1 cellular context compared by ENCODE assay signal in the genomic region with DNA sequence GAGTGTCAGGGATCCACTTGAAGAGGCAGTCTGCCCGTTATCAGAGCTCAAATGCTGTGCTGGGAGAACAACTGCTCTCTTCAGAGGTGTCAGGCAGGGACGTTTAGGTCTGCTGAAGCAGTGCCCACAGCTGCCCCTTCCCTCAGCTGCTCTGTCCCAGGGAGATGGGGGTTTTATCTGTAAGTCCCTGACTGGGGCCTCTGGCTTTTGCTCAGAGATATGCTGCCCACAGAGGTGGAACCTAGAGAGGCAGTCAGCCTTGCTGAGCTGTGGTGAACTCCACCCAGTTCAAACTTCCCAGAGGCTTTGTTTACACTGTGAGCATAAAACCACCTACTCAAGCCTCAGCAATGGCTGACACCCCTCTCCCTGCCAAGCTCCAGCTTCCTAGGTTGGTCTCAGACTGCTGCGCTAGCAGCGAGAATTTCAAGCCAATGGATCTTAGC.
TF ChIP-seq lines count a peak whose summit lies in the region.

No MANE protein-coding gene starts in this region.

TF ChIP-seq in K562, 482 proteins besides CTCF, POLR2A, EP300 and RAD21 (continued from another document and continues in another):
- TF ChIP-seq, protein P1, sequence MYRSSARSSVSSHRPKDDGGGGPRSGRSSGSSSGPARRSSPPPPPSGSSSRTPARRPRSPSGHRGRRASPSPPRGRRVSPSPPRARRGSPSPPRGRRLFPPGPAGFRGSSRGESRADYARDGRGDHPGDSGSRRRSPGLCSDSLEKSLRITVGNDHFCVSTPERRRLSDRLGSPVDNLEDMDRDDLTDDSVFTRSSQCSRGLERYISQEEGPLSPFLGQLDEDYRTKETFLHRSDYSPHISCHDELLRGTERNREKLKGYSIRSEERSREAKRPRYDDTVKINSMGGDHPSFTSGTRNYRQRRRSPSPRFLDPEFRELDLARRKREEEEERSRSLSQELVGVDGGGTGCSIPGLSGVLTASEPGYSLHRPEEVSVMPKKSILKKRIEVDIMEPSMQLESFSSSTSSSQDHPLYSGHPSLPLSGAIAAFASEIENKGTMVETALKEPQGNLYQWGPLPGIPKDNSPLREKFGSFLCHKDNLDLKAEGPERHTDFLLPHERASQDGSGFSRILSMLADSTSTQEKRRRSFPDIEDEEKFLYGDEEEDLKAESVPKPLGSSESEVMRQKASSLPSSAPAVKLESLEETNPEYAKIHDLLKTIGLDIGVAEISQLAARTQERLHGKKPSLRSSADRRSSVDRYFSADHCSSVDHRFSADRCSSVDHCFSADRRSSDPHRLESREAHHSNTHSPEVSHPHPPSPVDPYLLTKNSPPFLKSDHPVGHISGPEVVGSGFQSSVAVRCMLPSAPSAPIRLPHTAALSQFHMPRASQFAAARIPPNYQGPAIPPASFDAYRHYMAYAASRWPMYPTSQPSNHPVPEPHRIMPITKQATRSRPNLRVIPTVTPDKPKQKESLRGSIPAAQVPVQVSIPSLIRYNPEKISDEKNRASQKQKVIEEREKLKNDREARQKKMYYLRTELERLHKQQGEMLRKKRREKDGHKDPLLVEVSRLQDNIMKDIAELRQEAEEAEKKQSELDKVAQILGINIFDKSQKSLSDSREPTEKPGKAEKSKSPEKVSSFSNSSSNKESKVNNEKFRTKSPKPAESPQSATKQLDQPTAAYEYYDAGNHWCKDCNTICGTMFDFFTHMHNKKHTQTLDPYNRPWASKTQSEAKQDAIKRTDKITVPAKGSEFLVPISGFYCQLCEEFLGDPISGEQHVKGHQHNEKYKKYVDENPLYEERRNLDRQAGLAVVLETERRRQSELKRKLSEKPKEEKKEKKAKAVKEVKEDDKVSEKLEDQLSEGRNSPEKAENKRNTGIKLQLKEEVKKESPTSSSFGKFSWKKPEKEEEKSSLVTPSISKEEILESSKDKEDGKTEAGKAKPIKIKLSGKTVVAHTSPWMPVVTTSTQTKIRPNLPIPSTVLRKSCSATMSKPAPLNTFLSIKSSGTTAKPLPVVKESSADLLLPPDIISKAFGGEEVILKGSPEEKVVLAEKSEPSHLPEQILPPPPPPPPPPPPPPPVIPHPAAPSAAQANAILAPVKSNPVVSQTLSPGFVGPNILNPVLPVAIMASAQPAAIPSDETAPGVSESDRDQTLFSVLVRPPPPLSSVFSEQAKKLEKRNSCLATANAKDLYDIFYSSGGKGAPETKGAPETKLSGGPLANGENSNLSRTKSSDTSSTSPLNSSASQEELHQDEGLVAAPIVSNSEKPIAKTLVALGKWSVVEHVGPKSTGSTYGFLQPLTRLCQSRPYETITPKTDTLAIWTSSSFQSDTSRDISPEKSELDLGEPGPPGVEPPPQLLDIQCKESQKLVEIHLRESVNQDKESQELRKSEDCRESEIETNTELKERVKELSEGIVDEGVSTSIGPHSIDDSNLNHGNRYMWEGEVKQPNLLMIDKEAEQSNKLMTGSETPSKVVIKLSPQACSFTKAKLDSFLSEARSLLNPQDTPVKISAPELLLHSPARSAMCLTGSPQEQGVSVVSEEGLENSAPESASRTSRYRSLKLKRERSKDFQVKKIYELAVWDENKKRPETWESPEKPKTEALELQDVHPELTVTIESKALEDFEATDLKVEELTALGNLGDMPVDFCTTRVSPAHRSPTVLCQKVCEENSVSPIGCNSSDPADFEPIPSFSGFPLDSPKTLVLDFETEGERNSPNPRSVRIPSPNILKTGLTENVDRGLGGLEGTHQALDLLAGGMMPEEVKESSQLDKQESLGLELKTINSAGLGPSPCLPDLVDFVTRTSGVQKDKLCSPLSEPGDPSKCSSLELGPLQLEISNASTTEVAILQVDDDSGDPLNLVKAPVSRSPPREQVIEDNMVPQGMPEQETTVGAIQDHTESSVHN (IDR thresholded peaks at IDR 0.05; ENCODE audit: borderline replicate concordance in 1 of 2, low read depth in 1 of 2) = no peak
- TF ChIP-seq ZSCAN29 (IDR thresholded peaks at IDR 0.05) = no peak
- TF ChIP-seq, protein P2, sequence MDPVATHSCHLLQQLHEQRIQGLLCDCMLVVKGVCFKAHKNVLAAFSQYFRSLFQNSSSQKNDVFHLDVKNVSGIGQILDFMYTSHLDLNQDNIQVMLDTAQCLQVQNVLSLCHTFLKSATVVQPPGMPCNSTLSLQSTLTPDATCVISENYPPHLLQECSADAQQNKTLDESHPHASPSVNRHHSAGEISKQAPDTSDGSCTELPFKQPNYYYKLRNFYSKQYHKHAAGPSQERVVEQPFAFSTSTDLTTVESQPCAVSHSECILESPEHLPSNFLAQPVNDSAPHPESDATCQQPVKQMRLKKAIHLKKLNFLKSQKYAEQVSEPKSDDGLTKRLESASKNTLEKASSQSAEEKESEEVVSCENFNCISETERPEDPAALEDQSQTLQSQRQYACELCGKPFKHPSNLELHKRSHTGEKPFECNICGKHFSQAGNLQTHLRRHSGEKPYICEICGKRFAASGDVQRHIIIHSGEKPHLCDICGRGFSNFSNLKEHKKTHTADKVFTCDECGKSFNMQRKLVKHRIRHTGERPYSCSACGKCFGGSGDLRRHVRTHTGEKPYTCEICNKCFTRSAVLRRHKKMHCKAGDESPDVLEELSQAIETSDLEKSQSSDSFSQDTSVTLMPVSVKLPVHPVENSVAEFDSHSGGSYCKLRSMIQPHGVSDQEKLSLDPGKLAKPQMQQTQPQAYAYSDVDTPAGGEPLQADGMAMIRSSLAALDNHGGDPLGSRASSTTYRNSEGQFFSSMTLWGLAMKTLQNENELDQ (CRISPR knock-in tag; IDR thresholded peaks at IDR 0.05; ENCODE audit: borderline replicate concordance) = no peak
- TF ChIP-seq MECOM (CRISPR knock-in tag; IDR thresholded peaks at IDR 0.05) = no peak
- no peak for TF ChIP-seq FOS (IDR thresholded peaks at IDR 0.05; ENCODE audit: extremely low read depth, insufficient read length)
- TF ChIP-seq POU5F1 (IDR thresholded peaks at IDR 0.05; ENCODE audit: borderline replicate concordance, low read depth, low read length, partially characterized antibody) = no peak
- TF ChIP-seq ZNF778 (CRISPR knock-in tag; IDR thresholded peaks at IDR 0.05) = no peak
- TF ChIP-seq GATA2 (CRISPR knock-in tag; IDR thresholded peaks at IDR 0.05) = peak; percentile 80
- TF ChIP-seq, protein P3, sequence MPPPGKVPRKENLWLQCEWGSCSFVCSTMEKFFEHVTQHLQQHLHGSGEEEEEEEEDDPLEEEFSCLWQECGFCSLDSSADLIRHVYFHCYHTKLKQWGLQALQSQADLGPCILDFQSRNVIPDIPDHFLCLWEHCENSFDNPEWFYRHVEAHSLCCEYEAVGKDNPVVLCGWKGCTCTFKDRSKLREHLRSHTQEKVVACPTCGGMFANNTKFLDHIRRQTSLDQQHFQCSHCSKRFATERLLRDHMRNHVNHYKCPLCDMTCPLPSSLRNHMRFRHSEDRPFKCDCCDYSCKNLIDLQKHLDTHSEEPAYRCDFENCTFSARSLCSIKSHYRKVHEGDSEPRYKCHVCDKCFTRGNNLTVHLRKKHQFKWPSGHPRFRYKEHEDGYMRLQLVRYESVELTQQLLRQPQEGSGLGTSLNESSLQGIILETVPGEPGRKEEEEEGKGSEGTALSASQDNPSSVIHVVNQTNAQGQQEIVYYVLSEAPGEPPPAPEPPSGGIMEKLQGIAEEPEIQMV (tag; conservative IDR thresholded peaks at IDR 0.05; ENCODE audit: low read depth) = no peak
- TF ChIP-seq PHTF2 (CRISPR knock-in tag; IDR thresholded peaks at IDR 0.05) = no peak
- TF ChIP-seq, protein P4, sequence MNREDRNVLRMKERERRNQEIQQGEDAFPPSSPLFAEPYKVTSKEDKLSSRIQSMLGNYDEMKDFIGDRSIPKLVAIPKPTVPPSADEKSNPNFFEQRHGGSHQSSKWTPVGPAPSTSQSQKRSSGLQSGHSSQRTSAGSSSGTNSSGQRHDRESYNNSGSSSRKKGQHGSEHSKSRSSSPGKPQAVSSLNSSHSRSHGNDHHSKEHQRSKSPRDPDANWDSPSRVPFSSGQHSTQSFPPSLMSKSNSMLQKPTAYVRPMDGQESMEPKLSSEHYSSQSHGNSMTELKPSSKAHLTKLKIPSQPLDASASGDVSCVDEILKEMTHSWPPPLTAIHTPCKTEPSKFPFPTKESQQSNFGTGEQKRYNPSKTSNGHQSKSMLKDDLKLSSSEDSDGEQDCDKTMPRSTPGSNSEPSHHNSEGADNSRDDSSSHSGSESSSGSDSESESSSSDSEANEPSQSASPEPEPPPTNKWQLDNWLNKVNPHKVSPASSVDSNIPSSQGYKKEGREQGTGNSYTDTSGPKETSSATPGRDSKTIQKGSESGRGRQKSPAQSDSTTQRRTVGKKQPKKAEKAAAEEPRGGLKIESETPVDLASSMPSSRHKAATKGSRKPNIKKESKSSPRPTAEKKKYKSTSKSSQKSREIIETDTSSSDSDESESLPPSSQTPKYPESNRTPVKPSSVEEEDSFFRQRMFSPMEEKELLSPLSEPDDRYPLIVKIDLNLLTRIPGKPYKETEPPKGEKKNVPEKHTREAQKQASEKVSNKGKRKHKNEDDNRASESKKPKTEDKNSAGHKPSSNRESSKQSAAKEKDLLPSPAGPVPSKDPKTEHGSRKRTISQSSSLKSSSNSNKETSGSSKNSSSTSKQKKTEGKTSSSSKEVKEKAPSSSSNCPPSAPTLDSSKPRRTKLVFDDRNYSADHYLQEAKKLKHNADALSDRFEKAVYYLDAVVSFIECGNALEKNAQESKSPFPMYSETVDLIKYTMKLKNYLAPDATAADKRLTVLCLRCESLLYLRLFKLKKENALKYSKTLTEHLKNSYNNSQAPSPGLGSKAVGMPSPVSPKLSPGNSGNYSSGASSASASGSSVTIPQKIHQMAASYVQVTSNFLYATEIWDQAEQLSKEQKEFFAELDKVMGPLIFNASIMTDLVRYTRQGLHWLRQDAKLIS (CRISPR knock-in tag; IDR thresholded peaks at IDR 0.05) = no peak
- TF ChIP-seq, protein P5, sequence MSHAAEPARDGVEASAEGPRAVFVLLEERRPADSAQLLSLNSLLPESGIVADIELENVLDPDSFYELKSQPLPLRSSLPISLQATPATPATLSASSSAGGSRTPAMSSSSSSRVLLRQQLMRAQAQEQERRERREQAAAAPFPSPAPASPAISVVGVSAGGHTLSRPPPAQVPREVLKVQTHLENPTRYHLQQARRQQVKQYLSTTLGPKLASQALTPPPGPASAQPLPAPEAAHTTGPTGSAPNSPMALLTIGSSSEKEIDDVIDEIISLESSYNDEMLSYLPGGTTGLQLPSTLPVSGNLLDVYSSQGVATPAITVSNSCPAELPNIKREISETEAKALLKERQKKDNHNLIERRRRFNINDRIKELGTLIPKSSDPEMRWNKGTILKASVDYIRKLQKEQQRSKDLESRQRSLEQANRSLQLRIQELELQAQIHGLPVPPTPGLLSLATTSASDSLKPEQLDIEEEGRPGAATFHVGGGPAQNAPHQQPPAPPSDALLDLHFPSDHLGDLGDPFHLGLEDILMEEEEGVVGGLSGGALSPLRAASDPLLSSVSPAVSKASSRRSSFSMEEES (CRISPR knock-in tag; IDR thresholded peaks at IDR 0.05) = no peak
- TF ChIP-seq NR2F6 (CRISPR knock-in tag; IDR thresholded peaks at IDR 0.05) = no peak
- TF ChIP-seq, protein P6, sequence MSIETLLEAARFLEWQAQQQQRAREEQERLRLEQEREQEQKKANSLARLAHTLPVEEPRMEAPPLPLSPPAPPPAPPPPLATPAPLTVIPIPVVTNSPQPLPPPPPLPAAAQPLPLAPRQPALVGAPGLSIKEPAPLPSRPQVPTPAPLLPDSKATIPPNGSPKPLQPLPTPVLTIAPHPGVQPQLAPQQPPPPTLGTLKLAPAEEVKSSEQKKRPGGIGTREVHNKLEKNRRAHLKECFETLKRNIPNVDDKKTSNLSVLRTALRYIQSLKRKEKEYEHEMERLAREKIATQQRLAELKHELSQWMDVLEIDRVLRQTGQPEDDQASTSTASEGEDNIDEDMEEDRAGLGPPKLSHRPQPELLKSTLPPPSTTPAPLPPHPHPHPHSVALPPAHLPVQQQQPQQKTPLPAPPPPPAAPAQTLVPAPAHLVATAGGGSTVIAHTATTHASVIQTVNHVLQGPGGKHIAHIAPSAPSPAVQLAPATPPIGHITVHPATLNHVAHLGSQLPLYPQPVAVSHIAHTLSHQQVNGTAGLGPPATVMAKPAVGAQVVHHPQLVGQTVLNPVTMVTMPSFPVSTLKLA (conservative IDR thresholded peaks at IDR 0.05) = no peak
- no peak for TF ChIP-seq ZNF253 (CRISPR knock-in tag; conservative IDR thresholded peaks at IDR 0.05)
- peak; percentile 78 for TF ChIP-seq TAL1 (IDR thresholded peaks at IDR 0.05)
- no peak for TF ChIP-seq ETV1 (tag; conservative IDR thresholded peaks at IDR 0.05; ENCODE audit: low read depth)
- TF ChIP-seq, protein P7, sequence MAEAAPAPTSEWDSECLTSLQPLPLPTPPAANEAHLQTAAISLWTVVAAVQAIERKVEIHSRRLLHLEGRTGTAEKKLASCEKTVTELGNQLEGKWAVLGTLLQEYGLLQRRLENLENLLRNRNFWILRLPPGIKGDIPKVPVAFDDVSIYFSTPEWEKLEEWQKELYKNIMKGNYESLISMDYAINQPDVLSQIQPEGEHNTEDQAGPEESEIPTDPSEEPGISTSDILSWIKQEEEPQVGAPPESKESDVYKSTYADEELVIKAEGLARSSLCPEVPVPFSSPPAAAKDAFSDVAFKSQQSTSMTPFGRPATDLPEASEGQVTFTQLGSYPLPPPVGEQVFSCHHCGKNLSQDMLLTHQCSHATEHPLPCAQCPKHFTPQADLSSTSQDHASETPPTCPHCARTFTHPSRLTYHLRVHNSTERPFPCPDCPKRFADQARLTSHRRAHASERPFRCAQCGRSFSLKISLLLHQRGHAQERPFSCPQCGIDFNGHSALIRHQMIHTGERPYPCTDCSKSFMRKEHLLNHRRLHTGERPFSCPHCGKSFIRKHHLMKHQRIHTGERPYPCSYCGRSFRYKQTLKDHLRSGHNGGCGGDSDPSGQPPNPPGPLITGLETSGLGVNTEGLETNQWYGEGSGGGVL (CRISPR knock-in tag; IDR thresholded peaks at IDR 0.05) = no peak
- no peak for TF ChIP-seq FOSL1 (tag; conservative IDR thresholded peaks at IDR 0.05)
- TF ChIP-seq TEAD4 (IDR thresholded peaks at IDR 0.05; ENCODE audit: low read length) = peak; percentile 84
- TF ChIP-seq TEAD4 (CRISPR knock-in tag; IDR thresholded peaks at IDR 0.05; ENCODE audit: borderline replicate concordance) = no peak
- no peak; the same call in 1 of the 2 replicates for TF ChIP-seq ZNF324 (CRISPR knock-in tag; IDR thresholded peaks at IDR 0.05)
- TF ChIP-seq PTBP1 (IDR thresholded peaks at IDR 0.05; ENCODE audit: low read depth, low read length) = no peak
- TF ChIP-seq KDM5B (IDR thresholded peaks at IDR 0.05; ENCODE audit: insufficient replicate concordance, low read depth, low read length) = no peak
- TF ChIP-seq, protein P8, sequence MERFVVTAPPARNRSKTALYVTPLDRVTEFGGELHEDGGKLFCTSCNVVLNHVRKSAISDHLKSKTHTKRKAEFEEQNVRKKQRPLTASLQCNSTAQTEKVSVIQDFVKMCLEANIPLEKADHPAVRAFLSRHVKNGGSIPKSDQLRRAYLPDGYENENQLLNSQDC (CRISPR knock-in tag; IDR thresholded peaks at IDR 0.05) = no peak
